In genomic region chr20:36217226-36217625, GRCh38 we compare ENCODE assay signal across 1 cellular context.
TF ChIP-seq lines count a peak whose summit lies in the region.

No MANE protein-coding gene starts in this region.

TF ChIP-seq in GM23338, 12 proteins besides CTCF, POLR2A, EP300 and RAD21:
- 0 out of 2 replicates have a peak, but pooled peaks have one; percentile 7 for TF ChIP-seq ZNF462 (CRISPR knock-in tag; IDR thresholded peaks at IDR 0.05)
- TF ChIP-seq EZH2 (IDR thresholded peaks at IDR 0.05; ENCODE audit: low read depth, unreplicated experiment) = no peak
- TF ChIP-seq JUNB (IDR thresholded peaks at IDR 0.05; ENCODE audit: unreplicated experiment) = no peak
